Comparison of ENCODE assay signal across 1 cellular context in genomic region chr7:127650842-127651555, GRCh38.
TF ChIP-seq lines count a peak whose summit lies in the region.

No MANE protein-coding gene starts in this region.

TF ChIP-seq in K562, 482 proteins besides CTCF, POLR2A, EP300 and RAD21 (continued from another document and continues in another):
- TF ChIP-seq, protein P1, sequence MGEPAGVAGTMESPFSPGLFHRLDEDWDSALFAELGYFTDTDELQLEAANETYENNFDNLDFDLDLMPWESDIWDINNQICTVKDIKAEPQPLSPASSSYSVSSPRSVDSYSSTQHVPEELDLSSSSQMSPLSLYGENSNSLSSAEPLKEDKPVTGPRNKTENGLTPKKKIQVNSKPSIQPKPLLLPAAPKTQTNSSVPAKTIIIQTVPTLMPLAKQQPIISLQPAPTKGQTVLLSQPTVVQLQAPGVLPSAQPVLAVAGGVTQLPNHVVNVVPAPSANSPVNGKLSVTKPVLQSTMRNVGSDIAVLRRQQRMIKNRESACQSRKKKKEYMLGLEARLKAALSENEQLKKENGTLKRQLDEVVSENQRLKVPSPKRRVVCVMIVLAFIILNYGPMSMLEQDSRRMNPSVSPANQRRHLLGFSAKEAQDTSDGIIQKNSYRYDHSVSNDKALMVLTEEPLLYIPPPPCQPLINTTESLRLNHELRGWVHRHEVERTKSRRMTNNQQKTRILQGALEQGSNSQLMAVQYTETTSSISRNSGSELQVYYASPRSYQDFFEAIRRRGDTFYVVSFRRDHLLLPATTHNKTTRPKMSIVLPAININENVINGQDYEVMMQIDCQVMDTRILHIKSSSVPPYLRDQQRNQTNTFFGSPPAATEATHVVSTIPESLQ (CRISPR knock-in tag; IDR thresholded peaks at IDR 0.05), result peak; percentile 12; the same call in 1 of the 2 replicates
- TF ChIP-seq OTX1 (CRISPR knock-in tag; IDR thresholded peaks at IDR 0.05) (0 out of 2 replicates have a peak, but pooled peaks have one; percentile 74), FOXA3 (CRISPR knock-in tag; conservative IDR thresholded peaks at IDR 0.05 in 1 of 2, IDR thresholded peaks at IDR 0.05 in 1 of 2) (0 out of 4 replicates have a peak, but pooled peaks of 1 of the 2 experiments have one; percentile 15), MECOM (CRISPR knock-in tag; IDR thresholded peaks at IDR 0.05) (peak; percentile 65; the same call in 1 of the 2 replicates), CAMTA2 (CRISPR knock-in tag; conservative IDR thresholded peaks at IDR 0.05) (no peak), ZKSCAN8 (CRISPR knock-in tag; IDR thresholded peaks at IDR 0.05) (0 out of 2 replicates have a peak, but pooled peaks have one; percentile 43), FUS (optimal IDR thresholded peaks at IDR 0.05; ENCODE audit: low read depth, low read length) (no peak), HDGF (IDR thresholded peaks at IDR 0.05) (0 out of 2 replicates have a peak, but pooled peaks have one; percentile 20), ERF (CRISPR knock-in tag; IDR thresholded peaks at IDR 0.05) (no peak), ZNF311 (CRISPR knock-in tag; IDR thresholded peaks at IDR 0.05) (0 out of 2 replicates have a peak, but pooled peaks have one; percentile 64), ZNF584 (CRISPR knock-in tag; IDR thresholded peaks at IDR 0.05; ENCODE audit: low read depth) (no peak), ZNF23 (CRISPR knock-in tag; IDR thresholded peaks at IDR 0.05) (peak; percentile 29; the same call in 1 of the 2 replicates), GTF2E2 (tag; IDR thresholded peaks at IDR 0.05) (peak; percentile 87; the same call in 1 of the 2 replicates), MBD1 (CRISPR knock-in tag; IDR thresholded peaks at IDR 0.05) (peak; percentile 72; the same call in 1 of the 2 replicates), PRMT5 (CRISPR knock-in tag; IDR thresholded peaks at IDR 0.05) (no peak), E2F1 (CRISPR knock-in tag; IDR thresholded peaks at IDR 0.05) (peak; percentile 10; the same call in 1 of the 2 replicates), ATF1 (CRISPR knock-in tag; IDR thresholded peaks at IDR 0.05) (no peak), ATF1 (tag; IDR thresholded peaks at IDR 0.05) (no peak), EGR1 (conservative IDR thresholded peaks at IDR 0.05) (no peak), RFX7 (CRISPR knock-in tag; IDR thresholded peaks at IDR 0.05) (peak; percentile 31; the same call in 1 of the 2 replicates), PKNOX1 (IDR thresholded peaks at IDR 0.05) (no peak), BRD4 (IDR thresholded peaks at IDR 0.05) (peak; percentile 91), ZNF830 (CRISPR knock-in tag; IDR thresholded peaks at IDR 0.05) (no peak; the same call in 1 of the 2 replicates), BRD9 (IDR thresholded peaks at IDR 0.05; ENCODE audit: low read depth, partially characterized antibody) (no peak), ZNF165 (CRISPR knock-in tag; IDR thresholded peaks at IDR 0.05; ENCODE audit: borderline replicate concordance) (no peak), PRDM10 (IDR thresholded peaks at IDR 0.05; ENCODE audit: partially characterized antibody) (no peak), CREB5 (CRISPR knock-in tag; IDR thresholded peaks at IDR 0.05) (peak; percentile 49; the same call in 1 of the 2 replicates), CBX3 (IDR thresholded peaks at IDR 0.05; ENCODE audit: borderline replicate concordance in 1 of 2, low read length in 2 of 2) (peak in 1 of 2 experiments; percentile 31; a peak in 1 of 3 replicates), ZNF766 (CRISPR knock-in tag; conservative IDR thresholded peaks at IDR 0.05) (0 out of 2 replicates have a peak, but pooled peaks have one; percentile 13), HDAC8 (tag; IDR thresholded peaks at IDR 0.05) (0 out of 2 replicates have a peak, but pooled peaks have one; percentile 9), NCOR1 (IDR thresholded peaks at IDR 0.05) (no peak), NFRKB (IDR thresholded peaks at IDR 0.05; ENCODE audit: low read depth) (peak; percentile 92; the same call in 1 of the 2 replicates)
- TF ChIP-seq, protein P2, sequence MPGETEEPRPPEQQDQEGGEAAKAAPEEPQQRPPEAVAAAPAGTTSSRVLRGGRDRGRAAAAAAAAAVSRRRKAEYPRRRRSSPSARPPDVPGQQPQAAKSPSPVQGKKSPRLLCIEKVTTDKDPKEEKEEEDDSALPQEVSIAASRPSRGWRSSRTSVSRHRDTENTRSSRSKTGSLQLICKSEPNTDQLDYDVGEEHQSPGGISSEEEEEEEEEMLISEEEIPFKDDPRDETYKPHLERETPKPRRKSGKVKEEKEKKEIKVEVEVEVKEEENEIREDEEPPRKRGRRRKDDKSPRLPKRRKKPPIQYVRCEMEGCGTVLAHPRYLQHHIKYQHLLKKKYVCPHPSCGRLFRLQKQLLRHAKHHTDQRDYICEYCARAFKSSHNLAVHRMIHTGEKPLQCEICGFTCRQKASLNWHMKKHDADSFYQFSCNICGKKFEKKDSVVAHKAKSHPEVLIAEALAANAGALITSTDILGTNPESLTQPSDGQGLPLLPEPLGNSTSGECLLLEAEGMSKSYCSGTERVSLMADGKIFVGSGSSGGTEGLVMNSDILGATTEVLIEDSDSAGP (CRISPR knock-in tag; IDR thresholded peaks at IDR 0.05), result 0 out of 2 replicates have a peak, but pooled peaks have one; percentile 45
- TF ChIP-seq, protein P3, sequence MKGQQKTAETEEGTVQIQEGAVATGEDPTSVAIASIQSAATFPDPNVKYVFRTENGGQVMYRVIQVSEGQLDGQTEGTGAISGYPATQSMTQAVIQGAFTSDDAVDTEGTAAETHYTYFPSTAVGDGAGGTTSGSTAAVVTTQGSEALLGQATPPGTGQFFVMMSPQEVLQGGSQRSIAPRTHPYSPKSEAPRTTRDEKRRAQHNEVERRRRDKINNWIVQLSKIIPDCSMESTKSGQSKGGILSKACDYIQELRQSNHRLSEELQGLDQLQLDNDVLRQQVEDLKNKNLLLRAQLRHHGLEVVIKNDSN (CRISPR knock-in tag; IDR thresholded peaks at IDR 0.05), result no peak
- TF ChIP-seq, protein P4, sequence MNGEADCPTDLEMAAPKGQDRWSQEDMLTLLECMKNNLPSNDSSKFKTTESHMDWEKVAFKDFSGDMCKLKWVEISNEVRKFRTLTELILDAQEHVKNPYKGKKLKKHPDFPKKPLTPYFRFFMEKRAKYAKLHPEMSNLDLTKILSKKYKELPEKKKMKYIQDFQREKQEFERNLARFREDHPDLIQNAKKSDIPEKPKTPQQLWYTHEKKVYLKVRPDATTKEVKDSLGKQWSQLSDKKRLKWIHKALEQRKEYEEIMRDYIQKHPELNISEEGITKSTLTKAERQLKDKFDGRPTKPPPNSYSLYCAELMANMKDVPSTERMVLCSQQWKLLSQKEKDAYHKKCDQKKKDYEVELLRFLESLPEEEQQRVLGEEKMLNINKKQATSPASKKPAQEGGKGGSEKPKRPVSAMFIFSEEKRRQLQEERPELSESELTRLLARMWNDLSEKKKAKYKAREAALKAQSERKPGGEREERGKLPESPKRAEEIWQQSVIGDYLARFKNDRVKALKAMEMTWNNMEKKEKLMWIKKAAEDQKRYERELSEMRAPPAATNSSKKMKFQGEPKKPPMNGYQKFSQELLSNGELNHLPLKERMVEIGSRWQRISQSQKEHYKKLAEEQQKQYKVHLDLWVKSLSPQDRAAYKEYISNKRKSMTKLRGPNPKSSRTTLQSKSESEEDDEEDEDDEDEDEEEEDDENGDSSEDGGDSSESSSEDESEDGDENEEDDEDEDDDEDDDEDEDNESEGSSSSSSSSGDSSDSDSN (IDR thresholded peaks at IDR 0.05; ENCODE audit: borderline replicate concordance in 1 of 2, low read depth in 2 of 2, low read length in 2 of 2), result 0 out of 4 replicates have a peak, but pooled peaks of 1 of the 2 experiments have one; percentile 41
- TF ChIP-seq, protein P5, sequence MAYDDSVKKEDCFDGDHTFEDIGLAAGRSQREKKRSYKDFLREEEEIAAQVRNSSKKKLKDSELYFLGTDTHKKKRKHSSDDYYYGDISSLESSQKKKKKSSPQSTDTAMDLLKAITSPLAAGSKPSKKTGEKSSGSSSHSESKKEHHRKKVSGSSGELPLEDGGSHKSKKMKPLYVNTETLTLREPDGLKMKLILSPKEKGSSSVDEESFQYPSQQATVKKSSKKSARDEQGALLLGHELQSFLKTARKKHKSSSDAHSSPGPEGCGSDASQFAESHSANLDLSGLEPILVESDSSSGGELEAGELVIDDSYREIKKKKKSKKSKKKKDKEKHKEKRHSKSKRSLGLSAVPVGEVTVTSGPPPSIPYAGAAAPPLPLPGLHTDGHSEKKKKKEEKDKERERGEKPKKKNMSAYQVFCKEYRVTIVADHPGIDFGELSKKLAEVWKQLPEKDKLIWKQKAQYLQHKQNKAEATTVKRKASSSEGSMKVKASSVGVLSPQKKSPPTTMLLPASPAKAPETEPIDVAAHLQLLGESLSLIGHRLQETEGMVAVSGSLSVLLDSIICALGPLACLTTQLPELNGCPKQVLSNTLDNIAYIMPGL (CRISPR knock-in tag; IDR thresholded peaks at IDR 0.05), result 0 out of 2 replicates have a peak, but pooled peaks have one; percentile 31
- TF ChIP-seq, protein P6, sequence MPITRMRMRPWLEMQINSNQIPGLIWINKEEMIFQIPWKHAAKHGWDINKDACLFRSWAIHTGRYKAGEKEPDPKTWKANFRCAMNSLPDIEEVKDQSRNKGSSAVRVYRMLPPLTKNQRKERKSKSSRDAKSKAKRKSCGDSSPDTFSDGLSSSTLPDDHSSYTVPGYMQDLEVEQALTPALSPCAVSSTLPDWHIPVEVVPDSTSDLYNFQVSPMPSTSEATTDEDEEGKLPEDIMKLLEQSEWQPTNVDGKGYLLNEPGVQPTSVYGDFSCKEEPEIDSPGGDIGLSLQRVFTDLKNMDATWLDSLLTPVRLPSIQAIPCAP (CRISPR knock-in tag; IDR thresholded peaks at IDR 0.05; ENCODE audit: borderline replicate concordance), result peak; percentile 79; the same call in 1 of the 2 replicates
